17 cellular contexts compared by ENCODE assay signal in the genomic region with DNA sequence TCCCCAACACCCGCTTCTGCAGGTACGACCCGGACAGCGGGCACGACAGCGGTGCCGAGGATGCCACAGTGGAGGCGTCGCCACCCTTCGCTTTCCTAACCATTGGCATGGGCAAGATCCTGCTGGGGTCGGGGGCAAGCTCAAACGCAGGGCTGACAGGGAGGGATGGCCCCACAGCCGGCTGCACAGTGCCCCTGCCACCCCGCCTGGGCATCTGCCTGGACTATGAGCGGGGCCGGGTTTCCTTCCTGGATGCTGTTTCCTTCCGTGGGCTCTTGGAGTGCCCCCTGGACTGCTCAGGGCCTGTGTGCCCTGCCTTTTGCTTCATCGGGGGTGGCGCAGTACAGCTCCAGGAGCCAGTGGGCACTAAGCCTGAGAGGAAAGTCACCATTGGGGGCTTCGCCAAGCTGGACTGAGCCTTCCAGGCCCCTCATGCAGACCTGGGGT.
"Had no signal": no experiment of that assay in that cellular context is flagged by ENCODE, and none has a peak within 500 bp of the region (broad histone marks: within the 10 kb centered on the region; RNA-seq: fewer than 3 reads in every experiment).

No MANE protein-coding gene starts in this region.

- H3K9me3 Mint-ChIP-seq: activated T-helper 1 cell treated with anti-CD3 and anti-CD28 coated beads, Interleukin-12 subunit alpha, Interleukin-12 subunit beta, Interleukin-2, Interleukin-4 antibody, amounts not matched to agents 30 ng/mL and 10 ng/mL and 1 ng/mL, durations not matched to agents 14 hours and 24 hours and 36 hours; T-cell had no signal

- ATAC-seq: activated CD4-positive, alpha-beta T cell treated with anti-CD3 and anti-CD28 coated beads for 36 hours; activated CD8-positive, alpha-beta T cell treated with anti-CD3 and anti-CD28 coated beads, Interleukin-2, amount 10 ng/mL, durations not matched to agents 7 days and 5 days; left colon; pancreas had no signal

- H3K9me3 ChIP-seq: pancreas, tibial nerve, vagina had no signal

- H3K4me3 ChIP-seq: pancreas, tibial nerve, vagina had no signal

- DNase-seq: activated CD4-positive, alpha-beta T cell treated with anti-CD3 and anti-CD28 coated beads for 36 hours; activated CD8-positive, alpha-beta memory T cell treated with anti-CD3 and anti-CD28 coated beads, Interleukin-2, amount 50 U/mL, for 48 hours; activated CD8-positive, alpha-beta T cell treated with anti-CD3 and anti-CD28 coated beads, Interleukin-2, amount 10 ng/mL, durations not matched to agents 7 days and 5 days; activated naive CD4-positive, alpha-beta T cell; caudate nucleus; cortex of kidney; effector memory CD4-positive, alpha-beta T cell; hypothalamus; stimulated activated CD4-positive, alpha-beta T cell treated with anti-CD3 and anti-CD28 coated beads, Interleukin-4, amount 100 ng/mL, for 4 hours; T-cell; T1000 had no signal

- H3K27me3 Mint-ChIP-seq: activated CD4-positive, alpha-beta T cell treated with anti-CD3 and anti-CD28 coated beads for 36 hours; T-cell had no signal

- H3K27ac Mint-ChIP-seq: activated CD4-positive, alpha-beta T cell treated with anti-CD3 and anti-CD28 coated beads for 36 hours; activated CD8-positive, alpha-beta T cell treated with anti-CD3 and anti-CD28 coated beads, Interleukin-2, amount 10 ng/mL, durations not matched to agents 7 days and 5 days; activated T-helper 1 cell treated with anti-CD3 and anti-CD28 coated beads, Interleukin-12 subunit alpha, Interleukin-12 subunit beta, Interleukin-2, Interleukin-4 antibody, amounts not matched to agents 30 ng/mL and 10 ng/mL and 1 ng/mL, durations not matched to agents 14 hours and 24 hours and 36 hours; T-cell had no signal

- FAIRE-seq: pancreas had no signal

- H3K27me3 ChIP-seq: pancreas, tibial nerve, vagina had no signal

- H3K4me3 Mint-ChIP-seq: activated CD4-positive, alpha-beta T cell treated with anti-CD3 and anti-CD28 coated beads for 36 hours; activated CD8-positive, alpha-beta T cell treated with anti-CD3 and anti-CD28 coated beads, Interleukin-2, amount 10 ng/mL, durations not matched to agents 7 days and 5 days; activated T-helper 1 cell treated with anti-CD3 and anti-CD28 coated beads, Interleukin-12 subunit alpha, Interleukin-12 subunit beta, Interleukin-2, Interleukin-4 antibody, amounts not matched to agents 30 ng/mL and 10 ng/mL and 1 ng/mL, durations not matched to agents 14 hours and 24 hours and 36 hours; T-cell had no signal

- H3K27ac ChIP-seq: vagina, VCaP had no signal

- H3K36me3 ChIP-seq: pancreas, vagina had no signal

- H3K4me1 ChIP-seq: vagina had no signal
